Comparison of ENCODE assay signal across 16 cellular contexts in genomic region chr2:102434655-102435381, GRCh38. TPM values are rescaled to one million over a fixed set of nuclear protein-coding genes. Genes with fewer than 3 reads are reported as not detected.
DNase-seq lines count a peak whose midpoint lies in the region; ATAC-seq, FAIRE-seq and TF ChIP-seq lines count a peak whose summit lies in the region.
"Had no signal": no experiment of that assay in that cellular context is flagged by ENCODE, and none has a peak within 500 bp of the region (broad histone marks: within the 10 kb centered on the region; RNA-seq: fewer than 3 reads in every experiment).

No MANE protein-coding gene starts in this region.

- H3K9me3 Mint-ChIP-seq in immature natural killer cell = peaks cover 0 to 2% (median 0%) of the 10 kb centered on the region in 6 donors

- WGBS in small intestine, 3 donors = 76 to 88% (median 82%) methylated on average over 2 of the region's 2 CpGs

- H3K27ac ChIP-seq in small intestine (ENCODE audit: low read depth in 1 of 2, low read length in 1 of 2) = no peak overlapping the region
- H3K27ac ChIP-seq in osteoblast (ENCODE audit: low read depth, low read length) = no peak overlapping the region
- H3K27ac ChIP-seq: stomach had no signal

- no peak overlapping the region for H3K4me2 ChIP-seq in osteoblast (ENCODE audit: insufficient read depth, low read length)

- H3K27me3 Mint-ChIP-seq in immature natural killer cell (ENCODE audit: low read depth in 3 of 3) = no peaks in the 10 kb centered on the region
- H3K27me3 Mint-ChIP-seq: progenitor cell of endocrine pancreas had no signal

- no peaks in the 10 kb centered on the region for H4K20me1 ChIP-seq in osteoblast (ENCODE audit: insufficient read depth, low read length)

- DNase-seq in immature natural killer cell = no peak
- no peak for DNase-seq in small intestine
- DNase-seq in MV-4-11 (lab: John Stamatoyannopoulos, UW) = no peak
- no peak for DNase-seq in osteoblast (ENCODE audit: insufficient read length, low spot score, missing footprints)
- DNase-seq in NOMO-1 (lab: John Stamatoyannopoulos, UW; ENCODE audit: unreplicated experiment in 2 of 2) = no peak
- DNase-seq: COR-L47, Kasumi-1, midbrain, NCI-H226, stomach had no signal

- H3K9me3 ChIP-seq in small intestine (ENCODE audit: control insufficient read depth, low read depth) = no peaks in the 10 kb centered on the region
- no peaks in the 10 kb centered on the region for H3K9me3 ChIP-seq in osteoblast (ENCODE audit: low read depth, low read length)
- H3K9me3 ChIP-seq: stomach had no signal

- H3K36me3 ChIP-seq in small intestine (ENCODE audit: control insufficient read depth in 2 of 2, insufficient read depth in 2 of 2, low read length in 2 of 2) (no peaks in the 10 kb centered on the region), osteoblast (ENCODE audit: insufficient read depth, low read length) (no peaks in the 10 kb centered on the region)
- H3K36me3 ChIP-seq: stomach had no signal

- H3K27me3 ChIP-seq in small intestine (ENCODE audit: control insufficient read depth in 2 of 2, insufficient read depth in 2 of 2, low read length in 2 of 2) (no peaks in the 10 kb centered on the region), osteoblast (ENCODE audit: insufficient read depth, low read length) (no peaks in the 10 kb centered on the region)
- H3K27me3 ChIP-seq: stomach had no signal

- TF ChIP-seq CTCF in osteoblast (IDR thresholded peaks at IDR 0.05; ENCODE audit: extremely low read depth, low read depth, low read length) = no peak

- H3K4me1 ChIP-seq in small intestine (ENCODE audit: control insufficient read depth in 2 of 2, insufficient read depth in 1 of 2, low read depth in 1 of 2, low read length in 1 of 2) (peaks cover 0 to 3% of the 10 kb centered on the region in 2 donors), osteoblast (ENCODE audit: insufficient read depth, low read length) (no peaks in the 10 kb centered on the region)
- H3K4me1 ChIP-seq: stomach had no signal

- H3K4me3 ChIP-seq in small intestine (ENCODE audit: low read depth in 1 of 2, low read length in 2 of 2) (no peak overlapping the region), osteoblast (ENCODE audit: insufficient read depth, low read length) (no peak overlapping the region)
- H3K4me3 ChIP-seq: stomach had no signal

- H3K36me3 Mint-ChIP-seq in immature natural killer cell = peaks cover 33 to 54% (median 40%) of the 10 kb centered on the region in 3 donors

- FAIRE-seq in small intestine (lab: Jason Lieb, UNC) = no peak

- ATAC-seq in GM18858 (IDR thresholded peaks at IDR 0.05; ENCODE audit: unreplicated experiment) (peak; percentile 40), GM21381 (IDR thresholded peaks at IDR 0.05; ENCODE audit: unreplicated experiment) (peak; percentile 63), HG03432 (IDR thresholded peaks at IDR 0.05; ENCODE audit: unreplicated experiment) (peak; percentile 62)

- H3K4me1 Mint-ChIP-seq in immature natural killer cell = peaks cover 0 to 64% of the 10 kb centered on the region in 2 donors

- H3K79me2 ChIP-seq in osteoblast (ENCODE audit: insufficient read depth, low read length) = no peaks in the 10 kb centered on the region

- H3K4me3 Mint-ChIP-seq in immature natural killer cell = peak overlapping the region; percentile 12 to 75 (median 45)

- no peak overlapping the region for H2AFZ ChIP-seq in osteoblast (ENCODE audit: low read length)

- H3K27ac Mint-ChIP-seq in immature natural killer cell = peak overlapping the region in 5 of 6 donors; percentile 74 to 88 (median 80)
- H3K27ac Mint-ChIP-seq: progenitor cell of endocrine pancreas had no signal

RNA-seq across cellular contexts. Expression of gene IL18RAP, which starts 11.9 kb away (rescaled TPM):
- polyA plus RNA-seq in immature natural killer cell (10 to 100 TPM; 58.1 to 60.8 (median 60.3) TPM), small intestine (under 1 TPM; 0.22 to 1.00 (median 0.27) TPM)
- total RNA-seq in osteoblast = not detected in 2 replicates
- total RNA-seq: chondrocyte, fibroblast of lung, progenitor cell of endocrine pancreas had no signal
- polyA plus RNA-seq: fibroblast of lung had no signal

RNA-seq across cellular contexts. Expression of gene SLC9A4, which starts 38.2 kb away (rescaled TPM):
- polyA plus RNA-seq in immature natural killer cell (not detected), small intestine (under 1 TPM in 1 of 3 donors, not detected in 2; 0.07 TPM)
- not detected in 2 replicates for total RNA-seq in osteoblast
- total RNA-seq: chondrocyte, fibroblast of lung had no signal
- polyA plus RNA-seq: fibroblast of lung had no signal

Comparison
In these comparisons a context has a peak if more than half of its experiments do, and no peak if none do; other contexts are left out.
1. RNA of gene IL18RAP, which starts 11.9 kb away (polyA plus RNA-seq): 58.1 to 60.8 TPM in immature natural killer cell; 0.22 to 1.00 TPM in small intestine; every median in the first group is over 10 times any median in the second.
2. Peak in every context shown above with its lines, with median percentiles within 50 percentile points of each other: ATAC-seq.